In genomic region chr9:89923961-89924504, GRCh38 we compare ENCODE assay signal across 1 cellular context.
TF ChIP-seq lines count a peak whose summit lies in the region.

No MANE protein-coding gene starts in this region.

TF ChIP-seq in K562, 482 proteins besides CTCF, POLR2A, EP300 and RAD21 (continued from another document):
- TF ChIP-seq MGA (IDR thresholded peaks at IDR 0.05) (no peak), ARID3B (CRISPR knock-in tag; IDR thresholded peaks at IDR 0.05; ENCODE audit: borderline replicate concordance) (no peak), ETV1 (tag; conservative IDR thresholded peaks at IDR 0.05; ENCODE audit: low read depth) (no peak), U2AF2 (optimal IDR thresholded peaks at IDR 0.05; ENCODE audit: low read depth, low read length) (no peak), ARID2 (IDR thresholded peaks at IDR 0.05) (no peak), NUFIP1 (IDR thresholded peaks at IDR 0.05; ENCODE audit: partially characterized antibody) (no peak), FOXJ2 (tag; IDR thresholded peaks at IDR 0.05) (no peak), SMARCB1 (IDR thresholded peaks at IDR 0.05; ENCODE audit: insufficient read length, low read depth) (no peak), RAD51 (IDR thresholded peaks at IDR 0.05; ENCODE audit: borderline replicate concordance, low read depth) (0 out of 2 replicates have a peak, but pooled peaks have one; percentile 28), SMAD1 (IDR thresholded peaks at IDR 0.05; ENCODE audit: low read depth, low read length, partially characterized antibody) (no peak), CREBBP (IDR thresholded peaks at IDR 0.05; ENCODE audit: low read depth, low read length) (no peak), ZNF57 (CRISPR knock-in tag; IDR thresholded peaks at IDR 0.05) (no peak), RBM17 (IDR thresholded peaks at IDR 0.05; ENCODE audit: borderline replicate concordance, low read depth, low read length) (no peak), USF2 (CRISPR knock-in tag; IDR thresholded peaks at IDR 0.05) (peak; percentile 42), POLR2AphosphoS5 (IDR thresholded peaks at IDR 0.05; ENCODE audit: control insufficient read depth, insufficient read depth, low read depth, low read length) (no peak), ZNF277 (CRISPR knock-in tag; IDR thresholded peaks at IDR 0.05; ENCODE audit: borderline replicate concordance) (no peak), ZNF75A (CRISPR knock-in tag; IDR thresholded peaks at IDR 0.05) (no peak), HINFP (tag; conservative IDR thresholded peaks at IDR 0.05; ENCODE audit: low read depth) (no peak), MLLT1 (IDR thresholded peaks at IDR 0.05) (no peak), PURB (CRISPR knock-in tag; IDR thresholded peaks at IDR 0.05; ENCODE audit: low read depth) (no peak), MCM5 (IDR thresholded peaks at IDR 0.05; ENCODE audit: low read depth) (no peak), JUNB (CRISPR knock-in tag; conservative IDR thresholded peaks at IDR 0.05) (no peak), MNT (conservative IDR thresholded peaks at IDR 0.05) (no peak), FOSL1 (tag; conservative IDR thresholded peaks at IDR 0.05) (peak; percentile 53)
